25 cellular contexts compared by ENCODE assay signal in genomic region chr20:51004781-51005180, GRCh38. TPM values are rescaled to one million over a fixed set of nuclear protein-coding genes. Genes with fewer than 3 reads are reported as not detected.
"Had no signal": no experiment of that assay in that cellular context is flagged by ENCODE, and none has a peak within 500 bp of the region (broad histone marks: within the 10 kb centered on the region; RNA-seq: fewer than 3 reads in every experiment).

No MANE protein-coding gene starts in this region.

- H3K27ac ChIP-seq: colonic mucosa, ovary, psoas muscle, sigmoid colon, thoracic aorta, tibial nerve, upper lobe of left lung had no signal

- H3K27ac Mint-ChIP-seq: dendritic cell treated with granulocyte-macrophage colony-stimulating factor and Interleukin-4, amounts not matched to agents 40 ng/mL and 50 ng/mL, for 4 days; memory B cell; mesothelial cell of epicardium; stimulated activated effector memory CD8-positive, alpha-beta T cell treated with anti-CD3 and anti-CD28 coated beads, Interleukin-12 subunit alpha, Interleukin-12 subunit beta, amount 100 ng/mL, for 72 hours; stimulated activated naive CD8-positive, alpha-beta T cell treated with anti-CD3 and anti-CD28 coated beads, Interleukin-15, Interleukin-2, amounts not matched to agents 100 ng/mL and 50 ng/mL, for 24 hours had no signal

- H3K9me3 Mint-ChIP-seq: dendritic cell treated with granulocyte-macrophage colony-stimulating factor and Interleukin-4, amounts not matched to agents 40 ng/mL and 50 ng/mL, for 4 days; memory B cell; mesothelial cell of epicardium; naive thymus-derived CD4-positive, alpha-beta T cell; stimulated activated effector memory CD8-positive, alpha-beta T cell treated with anti-CD3 and anti-CD28 coated beads, Interleukin-12 subunit alpha, Interleukin-12 subunit beta, amount 100 ng/mL, for 72 hours; stimulated activated naive CD8-positive, alpha-beta T cell treated with anti-CD3 and anti-CD28 coated beads, Interleukin-15, Interleukin-2, amounts not matched to agents 100 ng/mL and 50 ng/mL, for 24 hours had no signal

- H3K4me3 Mint-ChIP-seq: dendritic cell treated with granulocyte-macrophage colony-stimulating factor and Interleukin-4, amounts not matched to agents 40 ng/mL and 50 ng/mL, for 4 days; memory B cell; mesothelial cell of epicardium; naive thymus-derived CD4-positive, alpha-beta T cell; stimulated activated effector memory CD8-positive, alpha-beta T cell treated with anti-CD3 and anti-CD28 coated beads, Interleukin-12 subunit alpha, Interleukin-12 subunit beta, amount 100 ng/mL, for 72 hours; stimulated activated naive CD8-positive, alpha-beta T cell treated with anti-CD3 and anti-CD28 coated beads, Interleukin-15, Interleukin-2, amounts not matched to agents 100 ng/mL and 50 ng/mL, for 24 hours had no signal

- H3K27me3 ChIP-seq: colonic mucosa, ovary, tibial nerve, upper lobe of left lung had no signal

- DNase-seq: central memory CD4-positive, alpha-beta T cell; colonic mucosa; effector memory CD4-positive, alpha-beta T cell; erythroblast; head of caudate nucleus; kidney; mucosa of descending colon; naive thymus-derived CD4-positive, alpha-beta T cell; occipital lobe; ovary; psoas muscle; sigmoid colon; stimulated activated CD4-positive, alpha-beta T cell treated with anti-CD3 and anti-CD28 coated beads, Interleukin-2, amount 100 ng/mL, for 24 hours; stimulated activated CD4-positive, alpha-beta T cell treated with anti-CD3 and anti-CD28 coated beads, Interleukin-4, amount 100 ng/mL, for 24 hours had no signal

- H3K4me1 Mint-ChIP-seq: memory B cell; mesothelial cell of epicardium; naive thymus-derived CD4-positive, alpha-beta T cell; stimulated activated effector memory CD8-positive, alpha-beta T cell treated with anti-CD3 and anti-CD28 coated beads, Interleukin-12 subunit alpha, Interleukin-12 subunit beta, amount 100 ng/mL, for 72 hours had no signal

- H3K36me3 Mint-ChIP-seq: memory B cell; naive thymus-derived CD4-positive, alpha-beta T cell; stimulated activated effector memory CD8-positive, alpha-beta T cell treated with anti-CD3 and anti-CD28 coated beads, Interleukin-12 subunit alpha, Interleukin-12 subunit beta, amount 100 ng/mL, for 72 hours had no signal

- H3K36me3 ChIP-seq: colonic mucosa, ovary, sigmoid colon, thoracic aorta, tibial nerve, upper lobe of left lung had no signal

- H3K4me1 ChIP-seq: colonic mucosa, psoas muscle, sigmoid colon, upper lobe of left lung had no signal

- H3K4me3 ChIP-seq: colonic mucosa, lung, mucosa of descending colon, ovary, psoas muscle, sigmoid colon, thoracic aorta, tibial nerve, upper lobe of left lung had no signal

- ATAC-seq: left lobe of liver; mucosa of descending colon; naive thymus-derived CD4-positive, alpha-beta T cell; psoas muscle; right cardiac atrium; stimulated activated effector memory CD8-positive, alpha-beta T cell treated with anti-CD3 and anti-CD28 coated beads, Interleukin-12 subunit alpha, Interleukin-12 subunit beta, amount 100 ng/mL, for 72 hours had no signal

- H3K9me3 ChIP-seq: colonic mucosa, mucosa of descending colon, ovary, psoas muscle, sigmoid colon, thoracic aorta, tibial nerve, upper lobe of left lung had no signal

RNA-seq across cellular contexts. Expression of gene KCNG1, which starts 18.1 kb away (rescaled TPM):
- total RNA-seq: psoas muscle had no signal
- polyA plus RNA-seq: naive thymus-derived CD4-positive, alpha-beta T cell had no signal
